Comparison of ENCODE assay signal across 1 cellular context in the genomic region with DNA sequence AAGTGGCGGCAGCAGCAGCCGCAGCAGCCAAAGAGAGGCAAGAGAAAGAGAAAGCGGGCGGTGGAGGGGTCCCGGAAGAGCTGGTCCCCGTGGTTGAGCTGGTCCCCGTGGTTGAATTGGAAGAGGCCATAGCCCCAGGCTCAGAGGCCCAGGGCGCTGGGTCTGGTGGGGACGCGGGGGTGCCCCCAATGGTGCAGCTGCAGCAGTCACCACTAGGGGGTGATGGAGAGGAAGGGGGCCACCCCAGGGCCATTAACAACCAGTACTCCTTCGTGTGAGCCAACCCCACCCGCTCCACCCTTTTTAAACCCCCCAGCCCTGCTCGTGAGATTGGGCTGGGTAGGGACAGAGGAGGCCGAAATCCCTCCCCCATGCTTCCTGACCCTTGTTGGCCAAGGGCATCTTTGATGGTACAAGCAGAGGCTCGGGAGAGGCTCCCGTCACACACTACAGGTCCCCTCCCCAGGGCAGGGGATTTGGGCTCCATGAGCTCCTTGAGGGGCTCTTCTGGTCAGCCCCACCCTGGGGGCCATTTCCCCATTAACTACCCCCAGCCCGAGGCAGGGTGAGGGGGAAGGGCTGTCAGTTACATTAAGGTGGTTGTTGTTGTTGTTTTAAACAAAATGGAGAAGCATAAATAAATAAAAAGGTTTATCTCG.
TF ChIP-seq lines count a peak whose summit lies in the region.

No MANE protein-coding gene starts in this region.

TF ChIP-seq in SK-N-SH, 30 proteins besides CTCF, POLR2A, EP300 and RAD21 (continued from another document):
- TF ChIP-seq TAF1 (IDR thresholded peaks at IDR 0.05; ENCODE audit: borderline replicate concordance, low read depth, low read length) (no peak), GABPA (IDR thresholded peaks at IDR 0.05; ENCODE audit: low read depth) (no peak), ELF1 (IDR thresholded peaks at IDR 0.05) (no peak), FOXJ3 (CRISPR knock-in tag; IDR thresholded peaks at IDR 0.05) (no peak), RFX5 (IDR thresholded peaks at IDR 0.05; ENCODE audit: low read length) (no peak), SMC3 (IDR thresholded peaks at IDR 0.05; ENCODE audit: low read depth, low read length) (no peak; the same call in 1 of the 2 replicates), SIN3A (IDR thresholded peaks at IDR 0.05; ENCODE audit: borderline replicate concordance, low read depth, low read length) (no peak)
- TF ChIP-seq, protein P1, sequence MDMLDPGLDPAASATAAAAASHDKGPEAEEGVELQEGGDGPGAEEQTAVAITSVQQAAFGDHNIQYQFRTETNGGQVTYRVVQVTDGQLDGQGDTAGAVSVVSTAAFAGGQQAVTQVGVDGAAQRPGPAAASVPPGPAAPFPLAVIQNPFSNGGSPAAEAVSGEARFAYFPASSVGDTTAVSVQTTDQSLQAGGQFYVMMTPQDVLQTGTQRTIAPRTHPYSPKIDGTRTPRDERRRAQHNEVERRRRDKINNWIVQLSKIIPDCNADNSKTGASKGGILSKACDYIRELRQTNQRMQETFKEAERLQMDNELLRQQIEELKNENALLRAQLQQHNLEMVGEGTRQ (IDR thresholded peaks at IDR 0.05; ENCODE audit: borderline replicate concordance, low read depth, low read length) = no peak
